1 cellular context compared by ENCODE assay signal in genomic region chr7:148932-149855, GRCh38.
TF ChIP-seq lines count a peak whose summit lies in the region.

No MANE protein-coding gene starts in this region.

TF ChIP-seq in K562, 482 proteins besides CTCF, POLR2A, EP300 and RAD21 (continued from another document and continues in another):
- TF ChIP-seq PRPF4 (IDR thresholded peaks at IDR 0.05; ENCODE audit: insufficient read depth, low read depth, low read length, poor library complexity, severe bottlenecking) = no peak
- TF ChIP-seq HBP1 (CRISPR knock-in tag; IDR thresholded peaks at IDR 0.05) = no peak
- TF ChIP-seq PATZ1 (CRISPR knock-in tag; IDR thresholded peaks at IDR 0.05; ENCODE audit: borderline replicate concordance) = no peak
- TF ChIP-seq TCF15 (CRISPR knock-in tag; IDR thresholded peaks at IDR 0.05) = no peak
- no peak for TF ChIP-seq ZNF133 (CRISPR knock-in tag; IDR thresholded peaks at IDR 0.05)
- TF ChIP-seq ZNF79 (CRISPR knock-in tag; IDR thresholded peaks at IDR 0.05; ENCODE audit: low read depth) = no peak
- no peak for TF ChIP-seq CHCHD3 (CRISPR knock-in tag; IDR thresholded peaks at IDR 0.05)
- TF ChIP-seq SETDB1 (IDR thresholded peaks at IDR 0.05; ENCODE audit: low read length) = no peak
- TF ChIP-seq CREB5 (CRISPR knock-in tag; IDR thresholded peaks at IDR 0.05) = no peak
- no peak for TF ChIP-seq ZBTB26 (CRISPR knock-in tag; IDR thresholded peaks at IDR 0.05)
- peak; percentile 33; the same call in 1 of the 2 replicates for TF ChIP-seq DMBX1 (CRISPR knock-in tag; IDR thresholded peaks at IDR 0.05; ENCODE audit: borderline replicate concordance)
- TF ChIP-seq ZNF717 (CRISPR knock-in tag; IDR thresholded peaks at IDR 0.05) = no peak
- peak; percentile 65; the same call in 1 of the 2 replicates for TF ChIP-seq RAD51 (IDR thresholded peaks at IDR 0.05; ENCODE audit: borderline replicate concordance, low read depth)
- TF ChIP-seq NBN (IDR thresholded peaks at IDR 0.05; ENCODE audit: low read depth) = no peak
- TF ChIP-seq USF1 (CRISPR knock-in tag; IDR thresholded peaks at IDR 0.05) = peak; percentile 89
- no peak for TF ChIP-seq E2F4 (CRISPR knock-in tag; IDR thresholded peaks at IDR 0.05; ENCODE audit: low read depth)
- no peak for TF ChIP-seq KLF10 (CRISPR knock-in tag; IDR thresholded peaks at IDR 0.05)
- TF ChIP-seq FOSL1 (tag; conservative IDR thresholded peaks at IDR 0.05) = no peak
- TF ChIP-seq BMI1 (IDR thresholded peaks at IDR 0.05; ENCODE audit: low read length) = no peak
- TF ChIP-seq KDM1A (IDR thresholded peaks at IDR 0.05) = no peak
- TF ChIP-seq HNRNPLL (IDR thresholded peaks at IDR 0.05; ENCODE audit: low read depth, low read length, poor library complexity, severe bottlenecking) = peak; percentile 63
- TF ChIP-seq SIN3A (IDR thresholded peaks at IDR 0.05; ENCODE audit: borderline replicate concordance in 2 of 2, control insufficient read depth in 1 of 2, low read depth in 2 of 2, low read length in 2 of 2) = 0 out of 4 replicates have a peak, but pooled peaks of 1 of the 2 experiments have one; percentile 43
- peak; percentile 80 for TF ChIP-seq EP400 (IDR thresholded peaks at IDR 0.05)
- no peak for TF ChIP-seq KLF16 (IDR thresholded peaks at IDR 0.05)
- TF ChIP-seq CBX5 (IDR thresholded peaks at IDR 0.05; ENCODE audit: borderline replicate concordance, low read depth) = no peak
- no peak for TF ChIP-seq ZC3H11A (IDR thresholded peaks at IDR 0.05; ENCODE audit: low read depth, low read length)
- no peak for TF ChIP-seq ZBTB5 (IDR thresholded peaks at IDR 0.05)
- no peak for TF ChIP-seq BCL6 (CRISPR knock-in tag; IDR thresholded peaks at IDR 0.05)
- peak; percentile 99 for TF ChIP-seq L3MBTL2 (IDR thresholded peaks at IDR 0.05)
- no peak for TF ChIP-seq PREB (CRISPR knock-in tag; IDR thresholded peaks at IDR 0.05)
- TF ChIP-seq TCF7L2 (IDR thresholded peaks at IDR 0.05; ENCODE audit: low read depth, low read length) = no peak
- no peak for TF ChIP-seq CBX1 (IDR thresholded peaks at IDR 0.05; ENCODE audit: low read depth)
- no peak for TF ChIP-seq E2F5 (CRISPR knock-in tag; IDR thresholded peaks at IDR 0.05)
- no peak for TF ChIP-seq SAFB2 (IDR thresholded peaks at IDR 0.05; ENCODE audit: borderline replicate concordance, low read depth, low read length, severe bottlenecking)
- TF ChIP-seq NFRKB (IDR thresholded peaks at IDR 0.05; ENCODE audit: low read depth) = peak; percentile 95
- TF ChIP-seq VEZF1 (CRISPR knock-in tag; IDR thresholded peaks at IDR 0.05) = peak; percentile 92
- no peak for TF ChIP-seq NCOA6 (IDR thresholded peaks at IDR 0.05)
- peak; percentile 46 for TF ChIP-seq HCFC1 (IDR thresholded peaks at IDR 0.05; ENCODE audit: low read depth, low read length)
- no peak for TF ChIP-seq TBL1XR1 (IDR thresholded peaks at IDR 0.05; ENCODE audit: low read length in 2 of 2)
- TF ChIP-seq CHD4 (IDR thresholded peaks at IDR 0.05; ENCODE audit: insufficient read depth, insufficient replicate concordance, low read depth, low read length, poor library complexity, severe bottlenecking) = no peak
- no peak for TF ChIP-seq ZNF830 (CRISPR knock-in tag; IDR thresholded peaks at IDR 0.05)
- TF ChIP-seq SUPT5H (IDR thresholded peaks at IDR 0.05) = peak; percentile 83
- no peak for TF ChIP-seq ZNF699 (CRISPR knock-in tag; IDR thresholded peaks at IDR 0.05; ENCODE audit: insufficient replicate concordance)
- TF ChIP-seq ARHGAP35 (IDR thresholded peaks at IDR 0.05; ENCODE audit: partially characterized antibody) = no peak
- peak; percentile 71; the same call in 1 of the 2 replicates for TF ChIP-seq TFAP4 (CRISPR knock-in tag; IDR thresholded peaks at IDR 0.05; ENCODE audit: borderline replicate concordance)
- no peak for TF ChIP-seq KHSRP (IDR thresholded peaks at IDR 0.05)
- TF ChIP-seq HDAC8 (tag; IDR thresholded peaks at IDR 0.05) = 0 out of 2 replicates have a peak, but pooled peaks have one; percentile 44
- TF ChIP-seq PYGO2 (tag; IDR thresholded peaks at IDR 0.05) = no peak
- no peak for TF ChIP-seq MAFG (tag; conservative IDR thresholded peaks at IDR 0.05)
